8 cellular contexts compared by ENCODE assay signal in the genomic region with DNA sequence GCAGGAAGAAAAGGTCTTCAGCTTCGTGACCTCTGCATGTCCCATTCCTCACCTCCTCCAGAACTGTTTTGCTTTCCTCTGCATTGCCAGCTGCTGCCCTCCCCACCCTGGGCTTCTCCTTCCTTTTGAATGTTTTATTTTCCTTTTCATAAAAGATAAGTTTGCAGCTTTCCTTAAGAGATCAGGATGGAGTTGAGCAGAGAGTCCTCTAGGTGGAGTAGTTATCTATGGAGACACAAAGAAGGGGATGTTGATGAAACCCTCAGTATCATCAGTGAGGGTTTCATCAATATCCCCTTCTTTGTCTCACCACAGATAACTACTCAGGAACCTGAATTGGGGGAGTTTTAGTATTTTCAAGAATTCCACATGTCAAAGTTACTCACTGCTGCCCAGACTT. TPM values are rescaled to one million over a fixed set of nuclear protein-coding genes. Genes with fewer than 3 reads are reported as not detected.
A peak's percentile ranks its signal among the peaks of the same experiment; 100 is the strongest.
DNase-seq lines count a peak whose midpoint lies in the region; ATAC-seq and TF ChIP-seq lines count a peak whose summit lies in the region.

No MANE protein-coding gene starts in this region.

- no peak overlapping the region for H3K4me3 Mint-ChIP-seq in chondrocyte (ENCODE audit: unreplicated experiment)

- TF ChIP-seq CTCF in chondrocyte (IDR thresholded peaks at IDR 0.05) (peak; percentile 77), neural cell (IDR thresholded peaks at IDR 0.05; ENCODE audit: poor library complexity, severe bottlenecking) (peak; percentile 35)

- H2AFZ ChIP-seq in neural cell (ENCODE audit: low read depth, low read length): no peak overlapping the region

- H3K9me3 ChIP-seq in neural cell (ENCODE audit: low read length): no peaks in the 10 kb centered on the region

- H3K27ac Mint-ChIP-seq in chondrocyte (ENCODE audit: unreplicated experiment): no peak overlapping the region

- no peak for TF ChIP-seq RAD21 in neural cell (conservative IDR thresholded peaks at IDR 0.05)

- H3K27me3 Mint-ChIP-seq in chondrocyte (ENCODE audit: low read depth): peaks cover 40% of the 10 kb centered on the region

- H3K27ac ChIP-seq in neural cell (ENCODE audit: low read length): no peak overlapping the region

- no peak overlapping the region for H3K9ac ChIP-seq in neural cell (ENCODE audit: low read length)

- no peaks in the 10 kb centered on the region for H3K4me1 Mint-ChIP-seq in chondrocyte (ENCODE audit: low read depth)

- no peak for ATAC-seq in HG03108 (IDR thresholded peaks at IDR 0.05; ENCODE audit: unreplicated experiment)

- no peaks in the 10 kb centered on the region for H3K9me3 Mint-ChIP-seq in chondrocyte (ENCODE audit: low read depth)

- H3F3A ChIP-seq in neural cell (ENCODE audit: insufficient read depth, low read length, poor library complexity, severe bottlenecking): no peaks in the 10 kb centered on the region

- no peak overlapping the region for H3K4me3 ChIP-seq in neural cell (ENCODE audit: low read length)

- no peaks in the 10 kb centered on the region for H3K27me3 ChIP-seq in neural cell (ENCODE audit: insufficient read depth, low read depth, low read length)

- no peak overlapping the region for H3K4me2 ChIP-seq in neural cell (ENCODE audit: low read length)

- no peaks in the 10 kb centered on the region for H3K36me3 Mint-ChIP-seq in chondrocyte (ENCODE audit: low read depth)

- no peaks in the 10 kb centered on the region for H4K20me1 ChIP-seq in neural cell (ENCODE audit: insufficient read depth)

- H3K9me2 ChIP-seq in neural cell (ENCODE audit: insufficient read depth, low read length): no peaks in the 10 kb centered on the region

- H3K36me3 ChIP-seq in neural cell (ENCODE audit: insufficient read depth, low read length): no peaks in the 10 kb centered on the region

- H3K79me2 ChIP-seq in neural cell (replicated peaks; ENCODE audit: insufficient read depth, low read length): no peaks in the 10 kb centered on the region

- DNase-seq in DMS 273 (lab: John Stamatoyannopoulos, UW; ENCODE audit: unreplicated experiment) (peak; percentile 48), DMS 273 treated with DMSO at 0.1 percent for 48 hours (lab: John Stamatoyannopoulos, UW) (no peak), M059J (ENCODE audit: low read depth) (peak; percentile 42), chondrocyte (ENCODE audit: low spot score) (no peak), amygdala (lab: John Stamatoyannopoulos, UW) (no peak)
- DNase-seq in stimulated activated CD4-positive, alpha-beta T cell treated with anti-CD3 and anti-CD28 coated beads, Interleukin-15, amount 100 ng/mL, for 24 hours: no peak

- no peak for TF ChIP-seq EP300 in neural cell (conservative IDR thresholded peaks at IDR 0.05; ENCODE audit: poor library complexity, severe bottlenecking)

TF ChIP-seq in neural cell, 6 proteins besides CTCF, POLR2A, EP300 and RAD21:
- TF ChIP-seq SMC3 (conservative IDR thresholded peaks at IDR 0.05; ENCODE audit: poor library complexity): no peak
- TF ChIP-seq, protein P1, sequence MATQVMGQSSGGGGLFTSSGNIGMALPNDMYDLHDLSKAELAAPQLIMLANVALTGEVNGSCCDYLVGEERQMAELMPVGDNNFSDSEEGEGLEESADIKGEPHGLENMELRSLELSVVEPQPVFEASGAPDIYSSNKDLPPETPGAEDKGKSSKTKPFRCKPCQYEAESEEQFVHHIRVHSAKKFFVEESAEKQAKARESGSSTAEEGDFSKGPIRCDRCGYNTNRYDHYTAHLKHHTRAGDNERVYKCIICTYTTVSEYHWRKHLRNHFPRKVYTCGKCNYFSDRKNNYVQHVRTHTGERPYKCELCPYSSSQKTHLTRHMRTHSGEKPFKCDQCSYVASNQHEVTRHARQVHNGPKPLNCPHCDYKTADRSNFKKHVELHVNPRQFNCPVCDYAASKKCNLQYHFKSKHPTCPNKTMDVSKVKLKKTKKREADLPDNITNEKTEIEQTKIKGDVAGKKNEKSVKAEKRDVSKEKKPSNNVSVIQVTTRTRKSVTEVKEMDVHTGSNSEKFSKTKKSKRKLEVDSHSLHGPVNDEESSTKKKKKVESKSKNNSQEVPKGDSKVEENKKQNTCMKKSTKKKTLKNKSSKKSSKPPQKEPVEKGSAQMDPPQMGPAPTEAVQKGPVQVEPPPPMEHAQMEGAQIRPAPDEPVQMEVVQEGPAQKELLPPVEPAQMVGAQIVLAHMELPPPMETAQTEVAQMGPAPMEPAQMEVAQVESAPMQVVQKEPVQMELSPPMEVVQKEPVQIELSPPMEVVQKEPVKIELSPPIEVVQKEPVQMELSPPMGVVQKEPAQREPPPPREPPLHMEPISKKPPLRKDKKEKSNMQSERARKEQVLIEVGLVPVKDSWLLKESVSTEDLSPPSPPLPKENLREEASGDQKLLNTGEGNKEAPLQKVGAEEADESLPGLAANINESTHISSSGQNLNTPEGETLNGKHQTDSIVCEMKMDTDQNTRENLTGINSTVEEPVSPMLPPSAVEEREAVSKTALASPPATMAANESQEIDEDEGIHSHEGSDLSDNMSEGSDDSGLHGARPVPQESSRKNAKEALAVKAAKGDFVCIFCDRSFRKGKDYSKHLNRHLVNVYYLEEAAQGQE (IDR thresholded peaks at IDR 0.05; ENCODE audit: borderline replicate concordance): no peak
- no peak for TF ChIP-seq POLR2AphosphoS5 (IDR thresholded peaks at IDR 0.05)
- no peak for TF ChIP-seq EZH2 (IDR thresholded peaks at IDR 0.05; ENCODE audit: borderline replicate concordance, insufficient read depth, low read length, poor library complexity, severe bottlenecking)
- TF ChIP-seq MXI1 (conservative IDR thresholded peaks at IDR 0.05; ENCODE audit: poor library complexity, severe bottlenecking): no peak
- TF ChIP-seq TAF1 (IDR thresholded peaks at IDR 0.05; ENCODE audit: low read depth): no peak

RNA-seq across cellular contexts. Expression of a gene that starts 19.0 kb away (rescaled TPM):
- total RNA-seq in M059J (2014; rRNA removed; shearing (Covaris generic)): 44.5 and 47.7 TPM in 2 replicates
- total RNA-seq in chondrocyte: 46.7 to 59.1 TPM (median 58.6 TPM) in 3 replicates
- polyA plus RNA-seq in neural cell: 201 and 227 TPM in 2 replicates
- 242 and 306 TPM in 2 replicates for polyA minus RNA-seq in neural cell

Comparison
In these comparisons a context has a peak if more than half of its experiments do, and no peak if none do; other contexts are left out.
1. DNase-seq: peak in DMS 273 (single experiment) and M059J (single experiment); none in DMS 273 treated with DMSO at 0.1 percent for 48 hours (single experiment), chondrocyte (single experiment), amygdala (0 of 56) and stimulated activated CD4-positive, alpha-beta T cell treated with anti-CD3 and anti-CD28 coated beads, Interleukin-15, amount 100 ng/mL, for 24 hours (single experiment).